8 cellular contexts compared by ENCODE assay signal in the genomic region with DNA sequence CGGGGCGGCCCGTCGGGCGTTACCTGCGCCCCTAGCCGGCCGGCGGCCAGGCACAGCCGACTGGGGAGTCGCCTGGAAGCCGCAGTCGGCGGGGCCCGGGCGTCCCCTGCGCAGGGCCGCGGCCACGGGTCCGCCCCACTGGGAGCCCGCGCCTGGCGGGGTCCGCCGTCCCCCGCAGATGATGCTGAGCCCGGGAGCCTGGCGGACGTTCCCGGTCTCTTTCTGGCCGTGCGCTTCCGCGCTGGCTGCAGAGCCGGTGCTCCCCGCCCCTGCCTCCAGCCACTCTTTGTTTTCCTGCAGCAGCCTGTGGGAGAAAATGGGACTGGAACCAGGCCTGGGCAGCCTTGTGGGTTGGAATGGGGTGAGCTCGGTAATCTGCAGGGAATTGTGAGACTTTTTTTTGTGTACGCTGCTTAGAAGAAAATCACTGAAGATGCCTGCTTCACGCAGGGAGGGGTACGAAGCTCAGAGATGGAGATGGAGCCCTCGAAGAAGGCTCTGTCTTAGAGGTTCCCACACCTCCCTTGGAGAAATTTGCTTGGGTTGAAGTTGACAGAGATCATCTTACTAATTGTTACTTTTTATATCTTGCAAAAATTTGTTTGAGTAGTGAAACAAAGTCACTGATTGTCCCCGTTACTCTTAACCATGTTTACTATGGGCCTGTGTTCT. TPM values are rescaled to one million over a fixed set of nuclear protein-coding genes. Genes with fewer than 3 reads are reported as not detected.
DNase-seq lines count a peak whose midpoint lies in the region; ATAC-seq and TF ChIP-seq lines count a peak whose summit lies in the region.

No MANE protein-coding gene starts in this region.

- no peak for TF ChIP-seq CTCF in GM23338 (conservative IDR thresholded peaks at IDR 0.05; ENCODE audit: low read depth in 2 of 2)
- no peak for TF ChIP-seq CTCF in heart right ventricle (IDR thresholded peaks at IDR 0.05)
- TF ChIP-seq CTCF in ovary (IDR thresholded peaks at IDR 0.05) = peak in 1 of 3 donors; percentile 11

- H3K9me2 ChIP-seq in GM23338 (ENCODE audit: insufficient read depth) = no peaks in the 10 kb centered on the region

- ATAC-seq in GM23338 (peak; percentile 42), heart right ventricle (peak; percentile 6 to 40 (median 14))
- peak; percentile 31 for ATAC-seq in activated naive CD8-positive, alpha-beta T cell treated with anti-CD3 and anti-CD28 coated beads, Interleukin-2, amount 50 U/mL, for 24 hours

- intact Hi-C loops in heart right ventricle (cut with DNase I) (loop anchor here in 6 of 10 donors (2.0 to 10.0 kb wide), 9 partner anchors 22 to 254 kb away; a partner anchor contains a TSS), ovary (cut with DNase I) (loop anchor here in 3 of 4 donors (5.0 to 10.0 kb wide), 3 partner anchors 51 to 56 kb away; a partner anchor contains a TSS)

- H3K27me3 Mint-ChIP-seq in GM23338 (ENCODE audit: insufficient read depth, low read depth, poor library complexity) = peaks cover 16% of the 10 kb centered on the region
- peaks cover 2% of the 10 kb centered on the region for H3K27me3 Mint-ChIP-seq in activated naive CD8-positive, alpha-beta T cell treated with anti-CD3 and anti-CD28 coated beads, Interleukin-2, amount 50 U/mL, for 24 hours

- peaks cover 11% of the 10 kb centered on the region; the same call in 1 of the 2 replicates for H3K27me3 ChIP-seq in GM23338 (ENCODE audit: insufficient read depth)
- no peaks in the 10 kb centered on the region for H3K27me3 ChIP-seq in heart right ventricle
- H3K27me3 ChIP-seq in ovary = no peaks in the 10 kb centered on the region

- H3K9me3 ChIP-seq in heart right ventricle (peaks cover 0 to 2% (median 0%) of the 10 kb centered on the region in 11 donors), ovary (no peaks in the 10 kb centered on the region)

- TF ChIP-seq EP300 in ovary (IDR thresholded peaks at IDR 0.05) = no peak

- WGBS in heart right ventricle, 2 donors = 1 to 2% methylated on average over 35 to 43 of the region's 43 CpGs
- 0 to 2% (median 1%) methylated on average over 28 to 43 of the region's 43 CpGs for WGBS in ovary, 3 donors

- TF ChIP-seq POLR2A in ovary (IDR thresholded peaks at IDR 0.05) = no peak

- peaks cover 48% of the 10 kb centered on the region for H3K79me2 ChIP-seq in GM23338 (replicated peaks; ENCODE audit: insufficient read depth)

- H3K36me3 ChIP-seq in GM23338 (ENCODE audit: insufficient read depth) (no peaks in the 10 kb centered on the region), heart right ventricle (no peaks in the 10 kb centered on the region), ovary (no peaks in the 10 kb centered on the region)

- H4K20me1 ChIP-seq in GM23338 (replicated peaks; ENCODE audit: insufficient read depth) = peaks cover 29% of the 10 kb centered on the region; the same call in 1 of the 2 replicates

- H3F3A ChIP-seq in GM23338 (replicated peaks; ENCODE audit: low read depth) = 0 out of 2 replicates have a peak, but pooled peaks cover 7% of the 10 kb centered on the region

- H2AFZ ChIP-seq in GM23338 = peak overlapping the region; percentile 92

- H3K4me1 ChIP-seq in GM23338 (ENCODE audit: insufficient read depth) (peaks cover 16% of the 10 kb centered on the region), heart right ventricle (peaks cover 0 to 66% (median 44%) of the 10 kb centered on the region in 9 donors), ovary (ENCODE audit: insufficient read depth) (peaks cover 5% of the 10 kb centered on the region)

- H3K27ac ChIP-seq in GM23338 (ENCODE audit: low read depth) (peak overlapping the region; percentile 77; the same call in 1 of the 2 replicates), heart right ventricle (peak overlapping the region; percentile 92 to 98 (median 96)), ovary (peak overlapping the region; percentile 7 to 78)

- H3K4me3 ChIP-seq in GM23338 = peak overlapping the region; percentile 93
- peak overlapping the region; percentile 76 to 96 (median 93) for H3K4me3 ChIP-seq in heart right ventricle
- H3K4me3 ChIP-seq in ovary = peak overlapping the region; percentile 51

- peak overlapping the region; percentile 85 for H3K4me2 ChIP-seq in GM23338

- H3K4me1 Mint-ChIP-seq in GM23338 = peaks cover 47% of the 10 kb centered on the region
- peaks cover 62% of the 10 kb centered on the region for H3K4me1 Mint-ChIP-seq in activated naive CD8-positive, alpha-beta T cell treated with anti-CD3 and anti-CD28 coated beads, Interleukin-2, amount 50 U/mL, for 24 hours

- H3K36me3 Mint-ChIP-seq in GM23338 (ENCODE audit: low read depth) = peaks cover 3% of the 10 kb centered on the region; the same call in 2 of the 3 replicates
- H3K36me3 Mint-ChIP-seq in activated naive CD8-positive, alpha-beta T cell treated with anti-CD3 and anti-CD28 coated beads, Interleukin-2, amount 50 U/mL, for 24 hours (ENCODE audit: low read depth) = peaks cover 7% of the 10 kb centered on the region

- H3K9me3 Mint-ChIP-seq in GM23338 = no peaks in the 10 kb centered on the region; the same call in 2 of the 3 replicates
- no peaks in the 10 kb centered on the region for H3K9me3 Mint-ChIP-seq in activated naive CD8-positive, alpha-beta T cell treated with anti-CD3 and anti-CD28 coated beads, Interleukin-2, amount 50 U/mL, for 24 hours

- H3K4me3 Mint-ChIP-seq in GM23338 = peak overlapping the region; percentile 90
- H3K4me3 Mint-ChIP-seq in activated naive CD8-positive, alpha-beta T cell treated with anti-CD3 and anti-CD28 coated beads, Interleukin-2, amount 50 U/mL, for 24 hours = peak overlapping the region; percentile 85

- DNase-seq in NCI-H82 (lab: John Stamatoyannopoulos, UW) (peak; percentile 48), NCI-H82 treated with DMSO at 0.1 percent for 48 hours (lab: John Stamatoyannopoulos, UW; ENCODE audit: unreplicated experiment) (no peak), GM23338 (ENCODE audit: low spot score) (peak; percentile 60), NAMALWA (ENCODE audit: low spot score) (peak; percentile 24), heart right ventricle (peak in 1 of 2 donors; percentile 51), ovary (peak in 4 of 5 donors; percentile 33 to 68 (median 54)), DMS153 (lab: John Stamatoyannopoulos, UW) (no peak)
- DNase-seq in activated naive CD8-positive, alpha-beta T cell treated with anti-CD3 and anti-CD28 coated beads, Interleukin-2, amount 50 U/mL, for 24 hours = peak; percentile 26

- peak overlapping the region; percentile 87 for H3K27ac Mint-ChIP-seq in GM23338
- H3K27ac Mint-ChIP-seq in activated naive CD8-positive, alpha-beta T cell treated with anti-CD3 and anti-CD28 coated beads, Interleukin-2, amount 50 U/mL, for 24 hours = peak overlapping the region; percentile 17

TF ChIP-seq in GM23338, 12 proteins besides CTCF, POLR2A, EP300 and RAD21:
- TF ChIP-seq, protein P1, sequence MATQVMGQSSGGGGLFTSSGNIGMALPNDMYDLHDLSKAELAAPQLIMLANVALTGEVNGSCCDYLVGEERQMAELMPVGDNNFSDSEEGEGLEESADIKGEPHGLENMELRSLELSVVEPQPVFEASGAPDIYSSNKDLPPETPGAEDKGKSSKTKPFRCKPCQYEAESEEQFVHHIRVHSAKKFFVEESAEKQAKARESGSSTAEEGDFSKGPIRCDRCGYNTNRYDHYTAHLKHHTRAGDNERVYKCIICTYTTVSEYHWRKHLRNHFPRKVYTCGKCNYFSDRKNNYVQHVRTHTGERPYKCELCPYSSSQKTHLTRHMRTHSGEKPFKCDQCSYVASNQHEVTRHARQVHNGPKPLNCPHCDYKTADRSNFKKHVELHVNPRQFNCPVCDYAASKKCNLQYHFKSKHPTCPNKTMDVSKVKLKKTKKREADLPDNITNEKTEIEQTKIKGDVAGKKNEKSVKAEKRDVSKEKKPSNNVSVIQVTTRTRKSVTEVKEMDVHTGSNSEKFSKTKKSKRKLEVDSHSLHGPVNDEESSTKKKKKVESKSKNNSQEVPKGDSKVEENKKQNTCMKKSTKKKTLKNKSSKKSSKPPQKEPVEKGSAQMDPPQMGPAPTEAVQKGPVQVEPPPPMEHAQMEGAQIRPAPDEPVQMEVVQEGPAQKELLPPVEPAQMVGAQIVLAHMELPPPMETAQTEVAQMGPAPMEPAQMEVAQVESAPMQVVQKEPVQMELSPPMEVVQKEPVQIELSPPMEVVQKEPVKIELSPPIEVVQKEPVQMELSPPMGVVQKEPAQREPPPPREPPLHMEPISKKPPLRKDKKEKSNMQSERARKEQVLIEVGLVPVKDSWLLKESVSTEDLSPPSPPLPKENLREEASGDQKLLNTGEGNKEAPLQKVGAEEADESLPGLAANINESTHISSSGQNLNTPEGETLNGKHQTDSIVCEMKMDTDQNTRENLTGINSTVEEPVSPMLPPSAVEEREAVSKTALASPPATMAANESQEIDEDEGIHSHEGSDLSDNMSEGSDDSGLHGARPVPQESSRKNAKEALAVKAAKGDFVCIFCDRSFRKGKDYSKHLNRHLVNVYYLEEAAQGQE (IDR thresholded peaks at IDR 0.05; ENCODE audit: unreplicated experiment) = no peak
- TF ChIP-seq STAT1 (IDR thresholded peaks at IDR 0.05; ENCODE audit: unreplicated experiment) = no peak
- no peak for TF ChIP-seq ZNF114 (CRISPR knock-in tag; IDR thresholded peaks at IDR 0.05)
- no peak for TF ChIP-seq POLR2AphosphoS5 (IDR thresholded peaks at IDR 0.05; ENCODE audit: low read depth)
- no peak for TF ChIP-seq ZNF331 (CRISPR knock-in tag; IDR thresholded peaks at IDR 0.05; ENCODE audit: low read depth)
- TF ChIP-seq, protein P2, sequence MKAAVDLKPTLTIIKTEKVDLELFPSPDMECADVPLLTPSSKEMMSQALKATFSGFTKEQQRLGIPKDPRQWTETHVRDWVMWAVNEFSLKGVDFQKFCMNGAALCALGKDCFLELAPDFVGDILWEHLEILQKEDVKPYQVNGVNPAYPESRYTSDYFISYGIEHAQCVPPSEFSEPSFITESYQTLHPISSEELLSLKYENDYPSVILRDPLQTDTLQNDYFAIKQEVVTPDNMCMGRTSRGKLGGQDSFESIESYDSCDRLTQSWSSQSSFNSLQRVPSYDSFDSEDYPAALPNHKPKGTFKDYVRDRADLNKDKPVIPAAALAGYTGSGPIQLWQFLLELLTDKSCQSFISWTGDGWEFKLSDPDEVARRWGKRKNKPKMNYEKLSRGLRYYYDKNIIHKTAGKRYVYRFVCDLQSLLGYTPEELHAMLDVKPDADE (IDR thresholded peaks at IDR 0.05) = no peak
- TF ChIP-seq CREB1 (CRISPR knock-in tag; IDR thresholded peaks at IDR 0.05; ENCODE audit: low read depth) = no peak

RNA-seq across cellular contexts. Expression of a gene that starts 0.8 kb away (rescaled TPM):
- total RNA-seq in GM23338 (2014; rRNA removed; shearing (Covaris generic)) = 61.9 and 64.0 TPM in 2 replicates
- polyA plus RNA-seq in GM23338 (2016; fragmentation: Nextera tagmentation; extraction: Ambion mirVana) (15.6 and 15.9 TPM in 2 replicates), heart right ventricle (100 to 1,000 TPM in 1 of 2 donors, 10 to 100 TPM in 1; 83.1 to 250 TPM), ovary (10 to 100 TPM; 23.1 to 27.3 TPM)
- total RNA-seq in heart right ventricle (100 to 1,000 TPM; 203 to 462 (median 276) TPM), ovary (10 to 100 TPM; 24.2 to 54.2 (median 52.2) TPM)

RNA-seq across cellular contexts. Expression of a gene that starts 53.1 kb away (rescaled TPM):
- 45.9 TPM in 2 replicates for total RNA-seq in GM23338 (2014; rRNA removed; shearing (Covaris generic))
- polyA plus RNA-seq in GM23338 (2016; fragmentation: Nextera tagmentation; extraction: Ambion mirVana) = 19.0 and 19.3 TPM in 2 replicates
- 100 to 1,000 TPM in 3 of 10 donors, 10 to 100 TPM in 7; 54.6 to 141 (median 78.0) TPM for total RNA-seq in heart right ventricle
- polyA plus RNA-seq in heart right ventricle = 100 to 1,000 TPM; 161 to 167 TPM
- total RNA-seq in ovary = 10 to 100 TPM; 34.9 to 73.8 (median 66.5) TPM
- polyA plus RNA-seq in ovary = 10 to 100 TPM; 38.7 to 47.1 TPM

Comparison
In these comparisons a context has a peak if more than half of its experiments do, and no peak if none do; other contexts are left out.
1. DNase-seq: peak in NCI-H82 (single experiment), GM23338 (single experiment), NAMALWA (single experiment), activated naive CD8-positive, alpha-beta T cell treated with anti-CD3 and anti-CD28 coated beads, Interleukin-2, amount 50 U/mL, for 24 hours (single experiment) and ovary (4 of 5); none in NCI-H82 treated with DMSO at 0.1 percent for 48 hours (single experiment) and DMS153 (single experiment).
2. H3K27ac ChIP-seq: peak in every context shown above with its lines; median percentile 96 in heart right ventricle; 77 in GM23338; 42 in ovary.
3. Peak in every context shown above with its lines, with median percentiles within 50 percentile points of each other: ATAC-seq and H3K4me3 ChIP-seq.